ENCODE assay signal across 26 cellular contexts in genomic region chr7:44057181-44057848, GRCh38. TPM values are rescaled to one million over a fixed set of nuclear protein-coding genes. Genes with fewer than 3 reads are reported as not detected.
DNase-seq lines count a peak whose midpoint lies in the region; ATAC-seq and TF ChIP-seq lines count a peak whose summit lies in the region.
"Had no signal": no experiment of that assay in that cellular context is flagged by ENCODE, and none has a peak within 500 bp of the region (broad histone marks: within the 10 kb centered on the region; RNA-seq: fewer than 3 reads in every experiment).

No MANE protein-coding gene starts in this region.

- H3K4me3 Mint-ChIP-seq in activated CD4-positive, alpha-beta T cell treated with anti-CD3 and anti-CD28 coated beads for 36 hours: no peak overlapping the region
- H3K4me3 Mint-ChIP-seq in activated CD4-positive, alpha-beta T cell treated with anti-CD3 and anti-CD28 coated beads, Interleukin-2, amount 10 ng/mL, durations not matched to agents 7 days and 5 days: no peak overlapping the region
- H3K4me3 Mint-ChIP-seq in CD8-positive, alpha-beta T cell: no peak overlapping the region
- H3K4me3 Mint-ChIP-seq: T-helper 2 cell treated with Interferon-gamma antibody and Interleukin-4, amounts not matched to agents 5 μg/mL and 100 μg/mL, for 36 hours had no signal

- H3K4me3 ChIP-seq in CD8-positive, alpha-beta T cell (ENCODE audit: low read depth, low read length): no peak overlapping the region
- H3K4me3 ChIP-seq in esophagus (ENCODE audit: low read depth in 1 of 2, low read length in 2 of 2): no peak overlapping the region
- H3K4me3 ChIP-seq in sigmoid colon: no peak overlapping the region
- H3K4me3 ChIP-seq: heart right ventricle, K562, SJCRH30, skin epidermis had no signal

- no peaks in the 10 kb centered on the region for H3K9me3 ChIP-seq in CD8-positive, alpha-beta T cell (ENCODE audit: low read length)
- H3K9me3 ChIP-seq in esophagus (ENCODE audit: control insufficient read depth in 2 of 2, insufficient read depth in 1 of 2, low read depth in 1 of 2, low read length in 1 of 2) (no peaks in the 10 kb centered on the region), sigmoid colon (no peaks in the 10 kb centered on the region)
- H3K9me3 ChIP-seq: heart right ventricle, SJCRH30 had no signal

- no peak for TF ChIP-seq POLR2A in sigmoid colon (IDR thresholded peaks at IDR 0.05)

- POLR2A ChIA-PET in activated CD4-positive, alpha-beta T cell treated with anti-CD3 and anti-CD28 coated beads for 36 hours (lab: Charles Lee): no interaction called here
- POLR2A ChIA-PET in activated CD4-positive, alpha-beta T cell treated with anti-CD3 and anti-CD28 coated beads, Interleukin-2, amount 10 ng/mL, durations not matched to agents 7 days and 5 days (lab: Charles Lee): no interaction called here
- POLR2A ChIA-PET in CD8-positive, alpha-beta T cell (lab: Charles Lee): interaction anchor here (0.6 kb wide), 1 partner anchor 85 kb away, joined by 5 read pairs; no protein-coding TSS in a partner anchor

- peak; percentile 2 for DNase-seq in activated CD4-positive, alpha-beta T cell treated with anti-CD3 and anti-CD28 coated beads for 36 hours
- no peak for DNase-seq in activated CD4-positive, alpha-beta T cell treated with anti-CD3 and anti-CD28 coated beads, Interleukin-2, amount 10 ng/mL, durations not matched to agents 7 days and 5 days
- DNase-seq in CD8-positive, alpha-beta T cell: peak in 1 of 7 experiments; percentile 4
- DNase-seq in sigmoid colon: peak; percentile 54
- DNase-seq in NCI-H748 treated with DMSO at 0.1 percent for 48 hours (lab: John Stamatoyannopoulos, UW): no peak
- DNase-seq in SW 1271 (lab: John Stamatoyannopoulos, UW): no peak
- DNase-seq: C1 segment of cervical spinal cord; central memory CD4-positive, alpha-beta T cell; DND-41; effector CD8-positive, alpha-beta T cell; heart right ventricle; NCI-H1048; NCI-H2081; NCI-H510A treated with DMSO at 0.1 percent for 48 hours; occipital lobe; SJCRH30; stimulated activated CD4-positive, alpha-beta T cell treated with anti-CD3 and anti-CD28 coated beads, Interleukin-4, amount 100 ng/mL, for 4 hours; stimulated activated CD8-positive, alpha-beta memory T cell treated with anti-CD3 and anti-CD28 coated beads, Interleukin-4, amount 100 ng/mL, for 48 hours had no signal

- TF ChIP-seq CTCF in CD8-positive, alpha-beta T cell (IDR thresholded peaks at IDR 0.05): no peak
- no peak for TF ChIP-seq CTCF in sigmoid colon (IDR thresholded peaks at IDR 0.05)

- intact Hi-C loops in activated CD4-positive, alpha-beta T cell treated with anti-CD3 and anti-CD28 coated beads for 36 hours (cut with DNase I, micrococcal nuclease): no loop called here
- intact Hi-C loops in CD8-positive, alpha-beta T cell (cut with DNase I, micrococcal nuclease): no loop called here
- intact Hi-C loops in sigmoid colon (cut with DNase I): no loop called here

- H3K36me3 ChIP-seq in CD8-positive, alpha-beta T cell (ENCODE audit: insufficient read depth, low read length): peaks cover 68% of the 10 kb centered on the region
- H3K36me3 ChIP-seq in esophagus (ENCODE audit: control insufficient read depth in 2 of 2, insufficient read depth in 2 of 2, low read length in 1 of 2) (peaks cover 38 to 68% of the 10 kb centered on the region in 2 donors), sigmoid colon (peaks cover 46 to 100% (median 61%) of the 10 kb centered on the region in 4 donors)

- peaks cover 42% of the 10 kb centered on the region for H3K4me1 ChIP-seq in CD8-positive, alpha-beta T cell (ENCODE audit: insufficient read depth, low read length)
- peaks cover 8 to 18% of the 10 kb centered on the region in 2 donors for H3K4me1 ChIP-seq in esophagus (ENCODE audit: control insufficient read depth in 2 of 2, insufficient read depth in 2 of 2, low read length in 1 of 2)
- no peaks in the 10 kb centered on the region for H3K4me1 ChIP-seq in sigmoid colon
- H3K4me1 ChIP-seq: SJCRH30 had no signal

- peaks cover 55% of the 10 kb centered on the region for H3K36me3 Mint-ChIP-seq in activated CD4-positive, alpha-beta T cell treated with anti-CD3 and anti-CD28 coated beads for 36 hours (ENCODE audit: low read depth)
- H3K36me3 Mint-ChIP-seq in activated CD4-positive, alpha-beta T cell treated with anti-CD3 and anti-CD28 coated beads, Interleukin-2, amount 10 ng/mL, durations not matched to agents 7 days and 5 days (ENCODE audit: low read depth): peaks cover 57% of the 10 kb centered on the region
- peaks cover 82% of the 10 kb centered on the region for H3K36me3 Mint-ChIP-seq in CD8-positive, alpha-beta T cell

- no peaks in the 10 kb centered on the region for H3K27me3 ChIP-seq in CD8-positive, alpha-beta T cell (ENCODE audit: insufficient read depth, low read length)
- H3K27me3 ChIP-seq in esophagus (ENCODE audit: control insufficient read depth in 1 of 2, insufficient read depth in 2 of 2, low read length in 2 of 2) (no peaks in the 10 kb centered on the region), sigmoid colon (no peaks in the 10 kb centered on the region)
- H3K27me3 ChIP-seq: heart right ventricle, SJCRH30 had no signal

- WGBS in esophagus, 2 donors: 89 to 90% methylated on average over 11 of the region's 11 CpGs
- WGBS in sigmoid colon, 2 donors: 92 to 96% methylated on average over 11 of the region's 11 CpGs

- no peak overlapping the region for H3K27ac ChIP-seq in CD8-positive, alpha-beta T cell (ENCODE audit: low read depth, low read length)
- H3K27ac ChIP-seq in esophagus (ENCODE audit: low read depth in 2 of 2, low read length in 1 of 2): peak overlapping the region; percentile 46 to 88
- H3K27ac ChIP-seq in sigmoid colon: no peak overlapping the region
- H3K27ac ChIP-seq: heart right ventricle, SJCRH30 had no signal

- peak overlapping the region; percentile 13 for H3K27ac Mint-ChIP-seq in activated CD4-positive, alpha-beta T cell treated with anti-CD3 and anti-CD28 coated beads for 36 hours
- no peak overlapping the region for H3K27ac Mint-ChIP-seq in activated CD4-positive, alpha-beta T cell treated with anti-CD3 and anti-CD28 coated beads, Interleukin-2, amount 10 ng/mL, durations not matched to agents 7 days and 5 days
- H3K27ac Mint-ChIP-seq in CD8-positive, alpha-beta T cell: peak overlapping the region; percentile 90
- H3K27ac Mint-ChIP-seq: T-helper 2 cell treated with Interferon-gamma antibody and Interleukin-4, amounts not matched to agents 5 μg/mL and 100 μg/mL, for 36 hours had no signal

- ATAC-seq in activated CD4-positive, alpha-beta T cell treated with anti-CD3 and anti-CD28 coated beads for 36 hours: no peak
- no peak for ATAC-seq in CD8-positive, alpha-beta T cell
- ATAC-seq in HG03520 (IDR thresholded peaks at IDR 0.05; ENCODE audit: unreplicated experiment): no peak
- ATAC-seq: K562 had no signal

- no peaks in the 10 kb centered on the region for H3K27me3 Mint-ChIP-seq in activated CD4-positive, alpha-beta T cell treated with anti-CD3 and anti-CD28 coated beads for 36 hours
- H3K27me3 Mint-ChIP-seq in activated CD4-positive, alpha-beta T cell treated with anti-CD3 and anti-CD28 coated beads, Interleukin-2, amount 10 ng/mL, durations not matched to agents 7 days and 5 days: no peaks in the 10 kb centered on the region
- H3K27me3 Mint-ChIP-seq in CD8-positive, alpha-beta T cell (ENCODE audit: low read depth): no peaks in the 10 kb centered on the region

- CTCF ChIA-PET in activated CD4-positive, alpha-beta T cell treated with anti-CD3 and anti-CD28 coated beads for 36 hours (lab: Charles Lee): interaction anchor here (0.6 kb wide), 1 partner anchor 155 kb away, joined by 3 read pairs; no protein-coding TSS in a partner anchor
- CTCF ChIA-PET in activated CD4-positive, alpha-beta T cell treated with anti-CD3 and anti-CD28 coated beads, Interleukin-2, amount 10 ng/mL, durations not matched to agents 7 days and 5 days (lab: Charles Lee): interaction anchor here (0.5 kb wide), 1 partner anchor 172 kb away, joined by 3 read pairs; no protein-coding TSS in a partner anchor
- CTCF ChIA-PET in CD8-positive, alpha-beta T cell (lab: Charles Lee): interaction anchor here (0.7 to 2.2 kb wide), 3 partner anchors 10 to 37 kb away, joined by 3 to 6 read pairs (median 4); no protein-coding TSS in a partner anchor

- H3K9me3 Mint-ChIP-seq in activated CD4-positive, alpha-beta T cell treated with anti-CD3 and anti-CD28 coated beads for 36 hours (ENCODE audit: low read depth): no peaks in the 10 kb centered on the region
- H3K9me3 Mint-ChIP-seq in activated CD4-positive, alpha-beta T cell treated with anti-CD3 and anti-CD28 coated beads, Interleukin-2, amount 10 ng/mL, durations not matched to agents 7 days and 5 days: no peaks in the 10 kb centered on the region
- no peaks in the 10 kb centered on the region for H3K9me3 Mint-ChIP-seq in CD8-positive, alpha-beta T cell
- H3K9me3 Mint-ChIP-seq: T-helper 2 cell treated with Interferon-gamma antibody and Interleukin-4, amounts not matched to agents 5 μg/mL and 100 μg/mL, for 36 hours had no signal

- TF ChIP-seq EP300 in sigmoid colon (IDR thresholded peaks at IDR 0.05): no peak

- peaks cover 7% of the 10 kb centered on the region for H3K4me1 Mint-ChIP-seq in activated CD4-positive, alpha-beta T cell treated with anti-CD3 and anti-CD28 coated beads for 36 hours
- peaks cover 3% of the 10 kb centered on the region for H3K4me1 Mint-ChIP-seq in activated CD4-positive, alpha-beta T cell treated with anti-CD3 and anti-CD28 coated beads, Interleukin-2, amount 10 ng/mL, durations not matched to agents 7 days and 5 days
- peaks cover 54% of the 10 kb centered on the region for H3K4me1 Mint-ChIP-seq in CD8-positive, alpha-beta T cell (ENCODE audit: low read depth)

RNA-seq across cellular contexts. Expression of gene PGAM2, which starts 8.1 kb away (rescaled TPM):
- not detected for total RNA-seq in activated CD4-positive, alpha-beta T cell treated with anti-CD3 and anti-CD28 coated beads for 36 hours
- total RNA-seq in activated CD4-positive, alpha-beta T cell treated with anti-CD3 and anti-CD28 coated beads, Interleukin-2, amount 10 ng/mL, durations not matched to agents 7 days and 5 days: under 1 TPM in 1 of 2 experiments, not detected in 1; 0.32 TPM
- 1 to 10 TPM; 1.1 to 1.5 TPM for total RNA-seq in CD8-positive, alpha-beta T cell
- polyA plus RNA-seq in esophagus: 1 to 10 TPM; 2.1 to 3.8 TPM
- 1 to 10 TPM in 2 of 4 donors, under 1 TPM in 2; 0.71 to 2.1 (median 1.1) TPM for total RNA-seq in sigmoid colon
- polyA plus RNA-seq in sigmoid colon: 1 to 10 TPM in 2 of 3 donors, not detected in 1; 1.2 to 3.0 TPM
- total RNA-seq: A172, H4, K562, SJCRH30 had no signal
- polyA plus RNA-seq: K562 had no signal

RNA-seq across cellular contexts. Expression of gene DBNL, which starts 12.8 kb away (rescaled TPM):
- total RNA-seq in activated CD4-positive, alpha-beta T cell treated with anti-CD3 and anti-CD28 coated beads for 36 hours: 100 to 1,000 TPM; 106 to 117 TPM
- total RNA-seq in activated CD4-positive, alpha-beta T cell treated with anti-CD3 and anti-CD28 coated beads, Interleukin-2, amount 10 ng/mL, durations not matched to agents 7 days and 5 days: 100 to 1,000 TPM; 152 to 168 TPM
- total RNA-seq in CD8-positive, alpha-beta T cell: 10 to 100 TPM; 82.1 to 84.8 TPM
- 100 to 1,000 TPM; 157 to 215 TPM for polyA plus RNA-seq in esophagus
- total RNA-seq in sigmoid colon: 100 to 1,000 TPM in 1 of 4 donors, 10 to 100 TPM in 3; 76.7 to 124 (median 86.6) TPM
- 100 to 1,000 TPM in 2 of 3 donors, 10 to 100 TPM in 1; 91.9 to 149 (median 102) TPM for polyA plus RNA-seq in sigmoid colon

RNA-seq across cellular contexts. Expression of gene POLM, which starts 25.0 kb away (rescaled TPM):
- total RNA-seq in activated CD4-positive, alpha-beta T cell treated with anti-CD3 and anti-CD28 coated beads for 36 hours: 10 to 100 TPM; 27.0 to 29.9 TPM
- total RNA-seq in activated CD4-positive, alpha-beta T cell treated with anti-CD3 and anti-CD28 coated beads, Interleukin-2, amount 10 ng/mL, durations not matched to agents 7 days and 5 days: 10 to 100 TPM; 31.8 to 38.2 TPM
- 10 to 100 TPM; 35.7 to 42.0 TPM for total RNA-seq in CD8-positive, alpha-beta T cell
- polyA plus RNA-seq in esophagus: 10 to 100 TPM; 11.4 to 26.3 TPM
- total RNA-seq in sigmoid colon: 10 to 100 TPM; 17.5 to 39.9 (median 24.8) TPM
- polyA plus RNA-seq in sigmoid colon: 10 to 100 TPM in 1 of 3 donors, 1 to 10 TPM in 2; 5.5 to 23.4 (median 9.6) TPM

RNA-seq across cellular contexts. Expression of gene AEBP1, which starts 46.8 kb away (rescaled TPM):
- total RNA-seq in activated CD4-positive, alpha-beta T cell treated with anti-CD3 and anti-CD28 coated beads for 36 hours: 10 to 100 TPM; 18.2 to 18.3 TPM
- total RNA-seq in activated CD4-positive, alpha-beta T cell treated with anti-CD3 and anti-CD28 coated beads, Interleukin-2, amount 10 ng/mL, durations not matched to agents 7 days and 5 days: 1 to 10 TPM; 4.1 to 4.8 TPM
- 10 to 100 TPM; 15.9 to 22.6 TPM for total RNA-seq in CD8-positive, alpha-beta T cell
- 10 to 100 TPM in 1 of 2 donors, 1 to 10 TPM in 1; 8.8 to 19.9 TPM for polyA plus RNA-seq in esophagus
- total RNA-seq in sigmoid colon: 100 to 1,000 TPM in 2 of 4 donors, 10 to 100 TPM in 2; 74.6 to 182 (median 128) TPM
- polyA plus RNA-seq in sigmoid colon: 10 to 100 TPM in 2 of 3 donors, 1 to 10 TPM in 1; 2.5 to 37.7 (median 12.0) TPM
- total RNA-seq: A172 had no signal

RNA-seq across cellular contexts. Expression of gene SPDYE1, which starts 59.6 kb away (rescaled TPM):
- not detected for total RNA-seq in activated CD4-positive, alpha-beta T cell treated with anti-CD3 and anti-CD28 coated beads for 36 hours
- total RNA-seq in activated CD4-positive, alpha-beta T cell treated with anti-CD3 and anti-CD28 coated beads, Interleukin-2, amount 10 ng/mL, durations not matched to agents 7 days and 5 days: not detected
- not detected for total RNA-seq in CD8-positive, alpha-beta T cell
- under 1 TPM in 1 of 2 donors, not detected in 1; 0.01 TPM for polyA plus RNA-seq in esophagus
- total RNA-seq in sigmoid colon: not detected
- not detected for polyA plus RNA-seq in sigmoid colon
- total RNA-seq: A172, H4, K562, occipital lobe, SJCRH30 had no signal
- polyA plus RNA-seq: heart right ventricle, thymus had no signal

Comparison
In these comparisons a context has a peak if more than half of its experiments do, and no peak if none do; other contexts are left out.
1. DNase-seq: peak in activated CD4-positive, alpha-beta T cell treated with anti-CD3 and anti-CD28 coated beads for 36 hours (single experiment) and sigmoid colon (single experiment); none in activated CD4-positive, alpha-beta T cell treated with anti-CD3 and anti-CD28 coated beads, Interleukin-2, amount 10 ng/mL, durations not matched to agents 7 days and 5 days (single experiment), NCI-H748 treated with DMSO at 0.1 percent for 48 hours (single experiment) and SW 1271 (0 of 2).
2. H3K27ac ChIP-seq: peak in esophagus (2 of 2); none in CD8-positive, alpha-beta T cell (single experiment) and sigmoid colon (0 of 4).